In genomic region chr6:83952830-83953229, GRCh38 we compare ENCODE assay signal across 12 cellular contexts.
"Had no signal": no experiment of that assay in that cellular context is flagged by ENCODE, and none has a peak within 500 bp of the region (broad histone marks: within the 10 kb centered on the region; RNA-seq: fewer than 3 reads in every experiment).

No MANE protein-coding gene starts in this region.

- H3K4me3 ChIP-seq: cardiac muscle cell, lung, right lobe of liver had no signal

- DNase-seq: activated CD4-positive, alpha-beta T cell treated with anti-CD3 and anti-CD28 coated beads, Interleukin-2, amount 50 U/mL, for 4 hours; activated naive CD8-positive, alpha-beta T cell treated with anti-CD3 and anti-CD28 coated beads, Interleukin-2, amount 10 ng/mL, durations not matched to agents 7 days and 5 days; left colon; naive thymus-derived CD4-positive, alpha-beta T cell; right lobe of liver; stimulated activated CD4-positive, alpha-beta T cell treated with anti-CD3 and anti-CD28 coated beads, Interleukin-1b, Interleukin-23, amount 100 ng/mL, for 48 hours; trophoblast cell had no signal

- H3K27ac ChIP-seq: cardiac muscle cell, right lobe of liver had no signal

- H3K27me3 Mint-ChIP-seq: activated naive CD8-positive, alpha-beta T cell treated with anti-CD3 and anti-CD28 coated beads, Interleukin-2, amount 10 ng/mL, durations not matched to agents 7 days and 5 days; naive thymus-derived CD4-positive, alpha-beta T cell; progenitor cell of endocrine pancreas; stimulated activated memory B cell treated with anti-CD40 and anti-IgM and Interleukin-4, amounts not matched to agents 10 μg/mL and 1 μg/mL and 100 μg/mL, for 72 hours had no signal

- H3K27ac Mint-ChIP-seq: activated naive CD8-positive, alpha-beta T cell treated with anti-CD3 and anti-CD28 coated beads, Interleukin-2, amount 10 ng/mL, durations not matched to agents 7 days and 5 days; naive thymus-derived CD4-positive, alpha-beta T cell; stimulated activated memory B cell treated with anti-CD40 and anti-IgM and Interleukin-4, amounts not matched to agents 10 μg/mL and 1 μg/mL and 100 μg/mL, for 72 hours had no signal

- H3K4me3 Mint-ChIP-seq: activated naive CD8-positive, alpha-beta T cell treated with anti-CD3 and anti-CD28 coated beads, Interleukin-2, amount 10 ng/mL, durations not matched to agents 7 days and 5 days; naive thymus-derived CD4-positive, alpha-beta T cell; stimulated activated memory B cell treated with anti-CD40 and anti-IgM and Interleukin-4, amounts not matched to agents 10 μg/mL and 1 μg/mL and 100 μg/mL, for 72 hours had no signal

- ATAC-seq: activated CD4-positive, CD25-positive, alpha-beta regulatory T cell treated with anti-CD3 and anti-CD28 coated beads, Interleukin-2, amount 50 U/mL, for 24 hours; left colon; naive thymus-derived CD4-positive, alpha-beta T cell; right lobe of liver; stimulated activated memory B cell treated with anti-CD40 and anti-IgM and Interleukin-4, amounts not matched to agents 10 μg/mL and 1 μg/mL and 100 μg/mL, for 72 hours had no signal

- H3K9me3 ChIP-seq: right lobe of liver had no signal

- H3K27me3 ChIP-seq: cardiac muscle cell, right lobe of liver had no signal

- H3K4me1 ChIP-seq: right lobe of liver had no signal
